Comparison of ENCODE assay signal across 1 cellular context in genomic region chr1:18458751-18459133, GRCh38.
TF ChIP-seq lines count a peak whose summit lies in the region.

No MANE protein-coding gene starts in this region.

TF ChIP-seq in HEK293, 187 proteins besides CTCF, POLR2A, EP300 and RAD21 (continued from another document):
- no peak for TF ChIP-seq TSHZ1 (tag by site-specific recombination; IDR thresholded peaks at IDR 0.05; ENCODE audit: borderline replicate concordance)
- TF ChIP-seq ZBTB1 (tag by site-specific recombination; IDR thresholded peaks at IDR 0.05) = no peak
- peak; percentile 84; the same call in 1 of the 2 replicates for TF ChIP-seq TCF7L2 (IDR thresholded peaks at IDR 0.05; ENCODE audit: borderline replicate concordance, low read depth, low read length)
- peak; percentile 82 for TF ChIP-seq ZIC2 (tag by site-specific recombination; IDR thresholded peaks at IDR 0.05)
- no peak for TF ChIP-seq ZNF16 (tag by site-specific recombination; IDR thresholded peaks at IDR 0.05; ENCODE audit: low read depth)
- no peak for TF ChIP-seq ZNF398 (tag by site-specific recombination; IDR thresholded peaks at IDR 0.05)
- no peak for TF ChIP-seq ZNF324 (tag by site-specific recombination; IDR thresholded peaks at IDR 0.05)
- no peak for TF ChIP-seq ZNF138 (tag by site-specific recombination; IDR thresholded peaks at IDR 0.05; ENCODE audit: borderline replicate concordance)
TF ChIP-seq in HEK293: peak in this region for 4.
